ENCODE assay signal across 19 cellular contexts in genomic region chr6:2552648-2553154, GRCh38.
DNase-seq lines count a peak whose midpoint lies in the region; ATAC-seq and TF ChIP-seq lines count a peak whose summit lies in the region.
"Had no signal": no experiment of that assay in that cellular context is flagged by ENCODE, and none has a peak within 500 bp of the region (broad histone marks: within the 10 kb centered on the region; RNA-seq: fewer than 3 reads in every experiment).

No MANE protein-coding gene starts in this region.

- no peaks in the 10 kb centered on the region for H4K20me1 ChIP-seq in IMR-90 (ENCODE audit: insufficient read depth, low read length)
- H4K20me1 ChIP-seq: BLaER1 had no signal

- H3K27me3 ChIP-seq in IMR-90 (ENCODE audit: control insufficient read depth, insufficient read depth, low read length) (peaks cover 10% of the 10 kb centered on the region), SJSA1 (replicated peaks) (no peaks in the 10 kb centered on the region)
- H3K27me3 ChIP-seq: BLaER1 had no signal

- no peak for TF ChIP-seq POLR2A in IMR-90 (IDR thresholded peaks at IDR 0.05; ENCODE audit: low read depth, low read length)

- no peaks in the 10 kb centered on the region for H3K4me1 Mint-ChIP-seq in T-helper 2 cell treated with Interferon-gamma antibody and Interleukin-4, amounts not matched to agents 5 μg/mL and 100 μg/mL, for 36 hours (ENCODE audit: low read depth)
- H3K4me1 Mint-ChIP-seq: B cell; CD4-positive, CD25-positive, alpha-beta regulatory T cell had no signal

- no peak overlapping the region for H2BK20ac ChIP-seq in IMR-90 (ENCODE audit: low read depth, low read length)

- H3K23ac ChIP-seq in IMR-90 (ENCODE audit: low read depth, low read length), result no peak overlapping the region

- dilution Hi-C loops in IMR-90 (cut with HindIII; ENCODE audit: low sequenced_read_pairs, unreplicated experiment), result no loop called here

- H3K79me1 ChIP-seq in IMR-90 (ENCODE audit: low read depth in 1 of 2, low read length in 2 of 2), result no peaks in the 10 kb centered on the region

- no peaks in the 10 kb centered on the region for H3K9me3 Mint-ChIP-seq in T-helper 2 cell treated with Interferon-gamma antibody and Interleukin-4, amounts not matched to agents 5 μg/mL and 100 μg/mL, for 36 hours

- intact Hi-C loops in IMR-90 (cut with micrococcal nuclease), result no loop called here

- H3K9me3 ChIP-seq in IMR-90 (ENCODE audit: control insufficient read depth, insufficient read depth, low read length) (peaks cover 7% of the 10 kb centered on the region), SJSA1 (replicated peaks) (no peaks in the 10 kb centered on the region)

- no peaks in the 10 kb centered on the region for H3K36me3 ChIP-seq in IMR-90 (ENCODE audit: control insufficient read depth, insufficient read depth, low read length)
- no peaks in the 10 kb centered on the region for H3K36me3 ChIP-seq in SJSA1
- H3K36me3 ChIP-seq: BLaER1 had no signal

- ATAC-seq in IMR-90 (ENCODE audit: low read depth), result peak; percentile 73
- ATAC-seq: GM12878 had no signal

- H2BK5ac ChIP-seq in IMR-90 (ENCODE audit: low read depth, low read length, poor library complexity, severe bottlenecking), result no peak overlapping the region

- no peak overlapping the region for H3K56ac ChIP-seq in IMR-90 (ENCODE audit: extremely low read depth, insufficient read depth, low read length)

- no peak overlapping the region for H2AK5ac ChIP-seq in IMR-90 (ENCODE audit: low read depth, low read length)

- peak overlapping the region; percentile 27; the same call in 1 of the 2 replicates for H3K18ac ChIP-seq in IMR-90 (ENCODE audit: low read depth, low read length)

- H3K27me3 Mint-ChIP-seq in T-helper 2 cell treated with Interferon-gamma antibody and Interleukin-4, amounts not matched to agents 5 μg/mL and 100 μg/mL, for 36 hours (ENCODE audit: low read depth), result peaks cover 89% of the 10 kb centered on the region

- no peak overlapping the region for H2BK120ac ChIP-seq in IMR-90 (ENCODE audit: low read depth, low read length)

- H2BK15ac ChIP-seq in IMR-90 (ENCODE audit: low read depth, low read length), result no peak overlapping the region

- POLR2A ChIA-PET in IMR-90 (lab: Charles Lee; ENCODE audit: unreplicated experiment), result no interaction called here

- WGBS in IMR-90 (ENCODE audit: extremely low coverage in 2 of 2, insufficient read length in 1 of 2), 2 experiments, result no CpG with 5 or more reads among the region's 8 CpGs

- peak overlapping the region; percentile 42; the same call in 1 of the 2 replicates for H3K9ac ChIP-seq in IMR-90 (ENCODE audit: low read depth, low read length)
- H3K9ac ChIP-seq: BLaER1, GM23248 had no signal

- in situ Hi-C loops in IMR-90 (cut with MboI; ENCODE audit: low sequenced_read_pairs), result no loop called here

- H3K4me1 ChIP-seq in IMR-90 (ENCODE audit: control insufficient read depth, insufficient read depth, low read length) (peaks cover 2% of the 10 kb centered on the region; the same call in 1 of the 2 replicates), SJSA1 (replicated peaks) (peaks cover 36% of the 10 kb centered on the region)
- H3K4me1 ChIP-seq: BLaER1 had no signal

- H3K4me2 ChIP-seq in IMR-90 (ENCODE audit: low read depth, low read length), result peak overlapping the region; percentile 52; the same call in 1 of the 2 replicates
- H3K4me2 ChIP-seq: BLaER1 had no signal

- H3K27ac ChIP-seq in IMR-90 (ENCODE audit: insufficient read depth, low read length), result peak overlapping the region; percentile 87; the same call in 1 of the 2 replicates
- H3K27ac ChIP-seq in SJSA1, result peak overlapping the region; percentile 70
- H3K27ac ChIP-seq: BLaER1, C4-2B, GM23248 had no signal

- no peaks in the 10 kb centered on the region for H3K9me1 ChIP-seq in IMR-90 (ENCODE audit: insufficient read depth, low read length)

- H3K27ac Mint-ChIP-seq in T-helper 2 cell treated with Interferon-gamma antibody and Interleukin-4, amounts not matched to agents 5 μg/mL and 100 μg/mL, for 36 hours, result no peak overlapping the region
- H3K27ac Mint-ChIP-seq: B cell; CD4-positive, CD25-positive, alpha-beta regulatory T cell; CD8-positive, alpha-beta memory T cell had no signal

- no peak overlapping the region; the same call in 1 of the 2 replicates for H4K5ac ChIP-seq in IMR-90 (ENCODE audit: low read depth, low read length)

- no peak overlapping the region for H2AK9ac ChIP-seq in IMR-90 (replicated peaks; ENCODE audit: low read depth, low read length, poor library complexity)

- CTCF ChIA-PET in IMR-90 (lab: Yijun Ruan, JAX), result no interaction called here

- no TSS peak for BruUV-seq in IMR-90 (replicated peaks; lab: Mats Ljungman, UMichigan)

- H3K4me3 Mint-ChIP-seq in T-helper 2 cell treated with Interferon-gamma antibody and Interleukin-4, amounts not matched to agents 5 μg/mL and 100 μg/mL, for 36 hours, result no peak overlapping the region
- H3K4me3 Mint-ChIP-seq: B cell; CD4-positive, CD25-positive, alpha-beta regulatory T cell; CD8-positive, alpha-beta memory T cell had no signal

- no peak for TF ChIP-seq CTCF in IMR-90 (conservative IDR thresholded peaks at IDR 0.05; ENCODE audit: low read depth, low read length)

- H3K4ac ChIP-seq in IMR-90 (ENCODE audit: low read depth, low read length), result no peak overlapping the region

- H3K36me3 Mint-ChIP-seq in T-helper 2 cell treated with Interferon-gamma antibody and Interleukin-4, amounts not matched to agents 5 μg/mL and 100 μg/mL, for 36 hours (ENCODE audit: low read depth), result no peaks in the 10 kb centered on the region
- H3K36me3 Mint-ChIP-seq: CD4-positive, CD25-positive, alpha-beta regulatory T cell; CD8-positive, alpha-beta memory T cell had no signal

- no peak overlapping the region for H3K14ac ChIP-seq in IMR-90 (replicated peaks; ENCODE audit: low read depth, low read length)

- DNase-seq in IMR-90, result peak; percentile 18
- DNase-seq in SJSA1 (ENCODE audit: low read depth in 1 of 2, low spot score in 2 of 2), result peak; percentile 74 to 82
- DNase-seq in iris pigment epithelial cell (ENCODE audit: low read depth), result peak; percentile 14
- DNase-seq in stimulated activated CD4-positive, alpha-beta T cell treated with anti-CD3 and anti-CD28 coated beads, Interleukin-4, amount 100 ng/mL, for 1 hour, result no peak
- no peak for DNase-seq in Kasumi-1 (lab: John Stamatoyannopoulos, UW)
- no peak for DNase-seq in T-helper 2 cell treated with Interferon-gamma antibody and Interleukin-4, amounts not matched to agents 5 μg/mL and 100 μg/mL, for 36 hours (ENCODE audit: low spot score)
- DNase-seq: CD4-positive, CD25-positive, alpha-beta regulatory T cell; CD8-positive, alpha-beta memory T cell; DMS 273 treated with DMSO at 0.1 percent for 48 hours; DMS79; EL; GDM1; GM23248; H7; HCEC 1CT had no signal

- H2AFZ ChIP-seq in IMR-90 (replicated peaks; ENCODE audit: low read length, poor library complexity), result peak overlapping the region; percentile 81
- H2AFZ ChIP-seq: GM23248 had no signal

- peak overlapping the region in 1 of 2 experiments; percentile 29; a peak in 1 of 4 replicates for H4K8ac ChIP-seq in IMR-90 (ENCODE audit: low read depth in 2 of 2, low read length in 2 of 2)

- TF ChIP-seq RAD21 in IMR-90 (IDR thresholded peaks at IDR 0.05; ENCODE audit: low read length), result no peak

- H3K4me3 ChIP-seq in IMR-90 (ENCODE audit: insufficient read depth, low read depth, low read length) (no peak overlapping the region), SJSA1 (no peak overlapping the region)
- H3K4me3 ChIP-seq: BLaER1, GM12878, GM23248 had no signal

- no peak overlapping the region for H4K91ac ChIP-seq in IMR-90 (ENCODE audit: insufficient read depth, low read depth, low read length)

TF ChIP-seq in IMR-90, 13 proteins besides CTCF, POLR2A, EP300 and RAD21:
- TF ChIP-seq RCOR1 (IDR thresholded peaks at IDR 0.05; ENCODE audit: insufficient replicate concordance, low read length), result no peak
- no peak for TF ChIP-seq FOS (IDR thresholded peaks at IDR 0.05; ENCODE audit: low read depth, low read length)
- no peak for TF ChIP-seq RFX5 (IDR thresholded peaks at IDR 0.05; ENCODE audit: low read depth, low read length)
- TF ChIP-seq SMC3 (IDR thresholded peaks at IDR 0.05; ENCODE audit: low read depth, low read length), result no peak
- TF ChIP-seq NFE2L2 (IDR thresholded peaks at IDR 0.05; ENCODE audit: low read depth, low read length), result no peak
- no peak for TF ChIP-seq CHD1 (IDR thresholded peaks at IDR 0.05; ENCODE audit: low read depth, low read length)
- TF ChIP-seq MAFK (IDR thresholded peaks at IDR 0.05; ENCODE audit: low read depth, low read length), result no peak
- TF ChIP-seq USF2 (IDR thresholded peaks at IDR 0.05; ENCODE audit: low read depth, low read length), result no peak
- TF ChIP-seq BHLHE40 (IDR thresholded peaks at IDR 0.05; ENCODE audit: low read depth, low read length), result no peak; the same call in 1 of the 2 replicates
- TF ChIP-seq, protein P1, sequence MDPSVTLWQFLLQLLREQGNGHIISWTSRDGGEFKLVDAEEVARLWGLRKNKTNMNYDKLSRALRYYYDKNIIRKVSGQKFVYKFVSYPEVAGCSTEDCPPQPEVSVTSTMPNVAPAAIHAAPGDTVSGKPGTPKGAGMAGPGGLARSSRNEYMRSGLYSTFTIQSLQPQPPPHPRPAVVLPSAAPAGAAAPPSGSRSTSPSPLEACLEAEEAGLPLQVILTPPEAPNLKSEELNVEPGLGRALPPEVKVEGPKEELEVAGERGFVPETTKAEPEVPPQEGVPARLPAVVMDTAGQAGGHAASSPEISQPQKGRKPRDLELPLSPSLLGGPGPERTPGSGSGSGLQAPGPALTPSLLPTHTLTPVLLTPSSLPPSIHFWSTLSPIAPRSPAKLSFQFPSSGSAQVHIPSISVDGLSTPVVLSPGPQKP (IDR thresholded peaks at IDR 0.05; ENCODE audit: borderline replicate concordance, low read depth, low read length), result no peak
- no peak for TF ChIP-seq MAZ (IDR thresholded peaks at IDR 0.05; ENCODE audit: borderline replicate concordance, low read depth, low read length)
- no peak for TF ChIP-seq CEBPB (IDR thresholded peaks at IDR 0.05; ENCODE audit: low read depth, low read length)

Comparison
In these comparisons a context has a peak if more than half of its experiments do, and no peak if none do; other contexts are left out.
1. DNase-seq: peak in IMR-90 (single experiment), SJSA1 (2 of 2) and iris pigment epithelial cell (single experiment); none in stimulated activated CD4-positive, alpha-beta T cell treated with anti-CD3 and anti-CD28 coated beads, Interleukin-4, amount 100 ng/mL, for 1 hour (single experiment), Kasumi-1 (0 of 2) and T-helper 2 cell treated with Interferon-gamma antibody and Interleukin-4, amounts not matched to agents 5 μg/mL and 100 μg/mL, for 36 hours (single experiment).